In the genomic region with DNA sequence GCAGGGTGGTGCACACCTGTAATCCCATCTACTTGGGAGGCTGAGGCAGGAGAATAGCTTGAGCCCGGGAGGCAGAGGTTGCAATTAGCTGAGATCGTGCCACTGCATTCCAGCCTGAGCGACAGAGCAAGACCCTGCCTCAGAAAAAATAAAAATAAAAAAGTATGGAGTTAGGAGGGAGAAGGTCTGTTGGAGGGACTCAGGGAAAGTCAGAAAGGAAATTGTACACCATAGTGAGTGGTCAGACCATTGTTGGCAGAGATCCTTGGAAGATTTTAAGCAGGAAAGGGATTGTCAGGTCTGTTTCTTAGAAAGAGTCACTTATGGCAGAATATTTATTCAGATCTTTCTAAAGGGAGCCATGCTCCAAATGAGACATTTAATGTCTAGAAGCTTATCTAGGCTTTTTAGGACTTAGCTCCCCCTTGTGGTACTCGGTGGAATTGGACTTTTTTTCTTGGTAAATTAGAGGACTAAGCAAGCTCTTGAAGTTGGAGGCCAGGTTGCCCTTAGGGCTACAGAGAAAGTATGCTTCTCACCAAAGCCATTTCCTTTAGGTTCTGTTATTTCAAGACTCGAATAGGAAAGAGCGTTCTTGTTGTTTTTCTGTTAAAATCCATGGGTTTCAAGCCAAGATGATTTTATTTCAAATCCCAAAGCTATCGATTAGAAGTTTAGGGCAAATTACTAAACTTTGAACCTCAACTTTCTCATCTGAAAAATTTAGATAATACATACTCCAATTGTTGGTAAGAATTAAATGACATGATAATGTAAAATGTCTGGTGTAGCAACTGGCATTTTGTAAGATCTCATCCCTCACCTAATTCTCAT, we compare ENCODE assay signal across 8 cellular contexts. TPM values are rescaled to one million over a fixed set of nuclear protein-coding genes. Genes with fewer than 3 reads are reported as not detected.
DNase-seq lines count a peak whose midpoint lies in the region; ATAC-seq and TF ChIP-seq lines count a peak whose summit lies in the region.

No MANE protein-coding gene starts in this region.

- peaks cover 11% of the 10 kb centered on the region for H3K4me1 Mint-ChIP-seq in CD4-positive, alpha-beta T cell (ENCODE audit: low read depth)

- intact Hi-C loops in CD4-positive, alpha-beta T cell (cut with DNase I, micrococcal nuclease), result loop anchor here (1.0 to 5.0 kb wide), 3 partner anchors 47 to 537 kb away; partner anchors contain the start of gene TAF1A (in 1 of the 2)
- intact Hi-C loops in stomach (cut with DNase I; ENCODE audit: low total_unique reads), result loop anchor here (5.0 kb wide), 1 partner anchor 172 kb away; no protein-coding TSS in a partner anchor

- H3K4me1 ChIP-seq in stomach, result peaks cover 0 to 6% (median 3%) of the 10 kb centered on the region in 4 donors

- H3K27ac ChIP-seq in CD4-positive, alpha-beta T cell (ENCODE audit: low read depth, low read length), result no peak overlapping the region
- no peak overlapping the region for H3K27ac ChIP-seq in stomach

- H3K36me3 Mint-ChIP-seq in CD4-positive, alpha-beta T cell (ENCODE audit: low read depth), result peaks cover 85% of the 10 kb centered on the region

- no peaks in the 10 kb centered on the region for H3K9me3 Mint-ChIP-seq in CD4-positive, alpha-beta T cell

- peaks cover 4 to 94% (median 92%) of the 10 kb centered on the region in 4 donors for H3K36me3 ChIP-seq in stomach

- peak; percentile 98 for ATAC-seq in CD4-positive, alpha-beta T cell (ENCODE audit: poor library complexity)
- ATAC-seq in GM19324 (IDR thresholded peaks at IDR 0.05; ENCODE audit: low FRiP score, unreplicated experiment) (peak; percentile 78), HG03457 (IDR thresholded peaks at IDR 0.05; ENCODE audit: unreplicated experiment) (peak; percentile 55)
- peak; percentile 65 to 69 for ATAC-seq in activated CD4-positive, CD25-positive, alpha-beta regulatory T cell treated with anti-CD3 and anti-CD28 coated beads, Interleukin-2, amount 50 U/mL, for 24 hours

- no peak for TF ChIP-seq EP300 in stomach (IDR thresholded peaks at IDR 0.05)

- TF ChIP-seq POLR2A in stomach (IDR thresholded peaks at IDR 0.05), result no peak

- H3K27me3 Mint-ChIP-seq in CD4-positive, alpha-beta T cell, result no peaks in the 10 kb centered on the region

- WGBS in stomach, 5 donors, result 45 to 50% (median 48%) methylated on average over 7 of the region's 7 CpGs

- H3K4me3 Mint-ChIP-seq in CD4-positive, alpha-beta T cell, result no peak overlapping the region

- POLR2A ChIA-PET in CD4-positive, alpha-beta T cell (lab: Charles Lee), result interaction anchor here (0.8 to 1.3 kb wide), 10 partner anchors 10 to 893 kb away, joined by 3 to 16 read pairs (median 6); partner anchors contain the start of genes AIDA, BROX, DUSP10 and MIA3

- no peaks in the 10 kb centered on the region for H3K27me3 ChIP-seq in CD4-positive, alpha-beta T cell (ENCODE audit: control insufficient read depth, insufficient read depth, low read length)
- no peaks in the 10 kb centered on the region for H3K27me3 ChIP-seq in stomach

- CTCF ChIA-PET in CD4-positive, alpha-beta T cell (lab: Charles Lee), result interaction anchor here (0.8 to 1.7 kb wide), 11 partner anchors 9 to 170 kb away, joined by 3 to 12 read pairs (median 4); partner anchors contain the start of genes BROX and TAF1A

- peak overlapping the region; percentile 1 for H3K27ac Mint-ChIP-seq in CD4-positive, alpha-beta T cell

- H3K4me3 ChIP-seq in stomach, result no peak overlapping the region

- peak; percentile 92 for TF ChIP-seq CTCF in CD4-positive, alpha-beta T cell (IDR thresholded peaks at IDR 0.05)
- peak in 5 of 7 experiments; percentile 72 to 93 (median 85) for TF ChIP-seq CTCF in stomach (IDR thresholded peaks at IDR 0.05)

- peak in 8 of 10 experiments; percentile 21 to 74 (median 57) for DNase-seq in CD4-positive, alpha-beta T cell
- DNase-seq in NCI-H460 (ENCODE audit: extremely low read depth, low read depth), result peak; percentile 94
- DNase-seq in ecto neural progenitor cell (ENCODE audit: low spot score), result peak; percentile 52
- peak; percentile 91 to 92 for DNase-seq in lung microvascular endothelial cell (ENCODE audit: low read depth in 2 of 2)
- peak; percentile 67 for DNase-seq in stomach

- H3K9me3 ChIP-seq in CD4-positive, alpha-beta T cell (ENCODE audit: control insufficient read depth, low read length), result no peaks in the 10 kb centered on the region
- H3K9me3 ChIP-seq in stomach, result no peaks in the 10 kb centered on the region

RNA-seq across cellular contexts. Expression of gene MIA3, which starts 16.5 kb away (rescaled TPM):
- total RNA-seq in CD4-positive, alpha-beta T cell, result 100 to 1,000 TPM; 123 to 135 TPM
- 37.0 and 47.1 TPM in 2 replicates for total RNA-seq in NCI-H460 (2014; rRNA removed; shearing (Covaris generic))
- polyA plus RNA-seq in NCI-H460 (2014; cell fraction: nucleus; rRNA removed), result 24.3 and 42.2 TPM in 2 replicates
- total RNA-seq in lung microvascular endothelial cell, result 19.0 and 32.7 TPM in 2 replicates
- total RNA-seq in stomach, result 100 to 1,000 TPM in 1 of 5 donors, 10 to 100 TPM in 4; 25.0 to 122 (median 94.6) TPM
- polyA plus RNA-seq in stomach, result 10 to 100 TPM in 2 of 3 donors, 1 to 10 TPM in 1; 8.7 to 24.3 (median 15.5) TPM

RNA-seq across cellular contexts. Expression of gene TAF1A, which starts 44.7 kb away (rescaled TPM):
- 1 to 10 TPM; 3.3 to 4.1 TPM for total RNA-seq in CD4-positive, alpha-beta T cell
- total RNA-seq in NCI-H460 (2014; rRNA removed; shearing (Covaris generic)), result 35.4 and 38.1 TPM in 2 replicates
- polyA plus RNA-seq in NCI-H460 (2014; cell fraction: nucleus; rRNA removed), result 28.6 and 30.4 TPM in 2 replicates
- total RNA-seq in lung microvascular endothelial cell (2.0 and 2.4 TPM in 2 replicates), stomach (10 to 100 TPM in 3 of 5 donors, 1 to 10 TPM in 2; 3.5 to 35.6 (median 17.4) TPM)
- polyA plus RNA-seq in stomach, result 1 to 10 TPM; 1.3 to 3.2 (median 1.7) TPM
